Comparison of ENCODE assay signal across 8 cellular contexts in the genomic region with DNA sequence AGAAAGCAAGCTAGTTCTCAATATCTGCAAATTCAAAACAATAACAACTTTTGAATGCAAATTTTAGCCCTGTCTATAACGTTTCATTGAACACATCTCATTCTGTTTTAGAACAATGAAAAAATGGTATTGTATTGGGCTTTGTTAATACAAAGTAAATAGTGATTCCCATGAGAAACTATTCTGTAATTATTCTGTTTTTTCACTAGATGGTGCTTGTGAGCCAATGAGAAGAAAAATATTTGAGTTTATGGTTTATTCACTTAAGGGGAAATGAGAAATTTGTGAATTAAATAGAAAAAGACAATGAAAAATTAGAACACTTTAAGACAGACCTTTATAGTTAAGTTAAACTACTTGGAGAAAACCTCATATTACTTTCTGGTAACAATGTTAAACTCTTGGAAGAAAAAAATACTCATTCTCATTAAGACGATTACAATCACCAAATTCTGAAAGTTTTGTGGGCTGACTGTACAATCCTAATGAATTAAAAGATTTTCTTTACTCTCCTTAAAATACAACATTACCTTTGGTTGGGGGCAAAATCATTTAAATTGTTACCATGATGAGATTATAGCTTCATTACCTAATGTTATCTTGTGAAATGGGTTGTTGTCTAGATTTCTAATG.
DNase-seq lines count a peak whose midpoint lies in the region; ATAC-seq and TF ChIP-seq lines count a peak whose summit lies in the region.

No MANE protein-coding gene starts in this region.

- no peaks in the 10 kb centered on the region for H3K9me3 ChIP-seq in CD8-positive, alpha-beta memory T cell (ENCODE audit: low read length)

- ATAC-seq in GM19328 (IDR thresholded peaks at IDR 0.05; ENCODE audit: unreplicated experiment) = no peak
- ATAC-seq in GM21390 (IDR thresholded peaks at IDR 0.05; ENCODE audit: unreplicated experiment) = no peak

- H3K36me3 ChIP-seq in CD8-positive, alpha-beta memory T cell (ENCODE audit: insufficient read depth, low read length) = no peaks in the 10 kb centered on the region

- peak; percentile 48 for DNase-seq in SIG-M5 treated with dmso at 0.1 percent for 504 hours (lab: John Stamatoyannopoulos, UW; ENCODE audit: unreplicated experiment)
- no peak for DNase-seq in SIG-M5 (lab: John Stamatoyannopoulos, UW)
- DNase-seq in NCI-H2171 treated with DMSO at 0.1 percent for 48 hours (lab: John Stamatoyannopoulos, UW) = peak; percentile 30
- peak; percentile 22 for DNase-seq in cerebellar cortex (ENCODE audit: low spot score)
- no peak for DNase-seq in neural crest cell (ENCODE audit: low read depth, low spot score)
- no peak for DNase-seq in CD8-positive, alpha-beta memory T cell

- no peak overlapping the region for H3K4me3 Mint-ChIP-seq in neural crest cell
- H3K4me3 Mint-ChIP-seq in CD8-positive, alpha-beta memory T cell = no peak overlapping the region

- H3K4me1 Mint-ChIP-seq in neural crest cell = no peaks in the 10 kb centered on the region
- peaks cover 0 to 5% (median 0%) of the 10 kb centered on the region in 3 donors for H3K4me1 Mint-ChIP-seq in CD8-positive, alpha-beta memory T cell

- CTCF ChIA-PET in CD8-positive, alpha-beta memory T cell (lab: Charles Lee) = interaction anchor here (1.9 kb wide), 1 partner anchor 1044 kb away, joined by 5 read pairs; no protein-coding TSS in a partner anchor

- no peak overlapping the region for H3K4me3 ChIP-seq in CD8-positive, alpha-beta memory T cell (ENCODE audit: low read length)

- TF ChIP-seq CTCF in neural crest cell (conservative IDR thresholded peaks at IDR 0.05) = peak; percentile 83

- no peaks in the 10 kb centered on the region for H3K36me3 Mint-ChIP-seq in neural crest cell (ENCODE audit: low read depth)
- no peaks in the 10 kb centered on the region for H3K36me3 Mint-ChIP-seq in CD8-positive, alpha-beta memory T cell

- no peak overlapping the region for H3K27ac ChIP-seq in CD8-positive, alpha-beta memory T cell (ENCODE audit: low read depth, low read length)

- no peaks in the 10 kb centered on the region for H3K4me1 ChIP-seq in CD8-positive, alpha-beta memory T cell (ENCODE audit: insufficient read depth, low read length)

- no peak overlapping the region for H3K27ac Mint-ChIP-seq in neural crest cell (ENCODE audit: unreplicated experiment)
- H3K27ac Mint-ChIP-seq in CD8-positive, alpha-beta memory T cell = no peak overlapping the region

- H3K27me3 ChIP-seq in CD8-positive, alpha-beta memory T cell (ENCODE audit: insufficient read depth, low read length, poor library complexity, severe bottlenecking) = no peaks in the 10 kb centered on the region

- POLR2A ChIA-PET in CD8-positive, alpha-beta memory T cell (lab: Charles Lee) = no interaction called here

- H3K9me3 Mint-ChIP-seq in neural crest cell = no peaks in the 10 kb centered on the region
- peaks cover 0 to 3% (median 0%) of the 10 kb centered on the region in 5 donors for H3K9me3 Mint-ChIP-seq in CD8-positive, alpha-beta memory T cell

- peaks cover 8% of the 10 kb centered on the region for H3K27me3 Mint-ChIP-seq in neural crest cell (ENCODE audit: low read depth)
- H3K27me3 Mint-ChIP-seq in CD8-positive, alpha-beta memory T cell = peaks cover 2 to 5% of the 10 kb centered on the region in 2 donors

Comparison
In these comparisons a context has a peak if more than half of its experiments do, and no peak if none do; other contexts are left out.
1. DNase-seq: peak in SIG-M5 treated with dmso at 0.1 percent for 504 hours (single experiment), NCI-H2171 treated with DMSO at 0.1 percent for 48 hours (single experiment) and cerebellar cortex (single experiment); none in SIG-M5 (single experiment), neural crest cell (single experiment) and CD8-positive, alpha-beta memory T cell (0 of 5).